In genomic region chr1:154221815-154222081, GRCh38 we compare ENCODE assay signal across 7 cellular contexts. TPM values are rescaled to one million over a fixed set of nuclear protein-coding genes. Genes with fewer than 3 reads are reported as not detected.
A peak's percentile ranks its signal among the peaks of the same experiment; 100 is the strongest.
DNase-seq lines count a peak whose midpoint lies in the region; ATAC-seq, FAIRE-seq and TF ChIP-seq lines count a peak whose summit lies in the region.

No MANE protein-coding gene starts in this region.

- no peaks in the 10 kb centered on the region for H3F3A ChIP-seq in PC-3 (ENCODE audit: low read length, unreplicated experiment)

- no peak for ATAC-seq in PC-3
- no peak for ATAC-seq in natural killer cell treated with Interleukin-12 subunit alpha and Interleukin-12 subunit beta and Interleukin-15 and Interleukin-18, amount 100 ng/mL, for 72 hours
- ATAC-seq in GM19397 (IDR thresholded peaks at IDR 0.05; ENCODE audit: unreplicated experiment), result no peak

- 0 out of 2 replicates have a peak overlapping the region, but pooled peaks have one; percentile 38 for H2AFZ ChIP-seq in PC-3 (ENCODE audit: low read length)

- H3K9ac ChIP-seq in PC-3 (ENCODE audit: low read length), result peak overlapping the region; percentile 99

- peak overlapping the region; percentile 86 to 88 for H3K27ac Mint-ChIP-seq in natural killer cell treated with Interleukin-12 subunit alpha and Interleukin-12 subunit beta and Interleukin-15 and Interleukin-18, amount 100 ng/mL, for 72 hours

- no peak for TF ChIP-seq CTCF in GM12864 (IDR thresholded peaks at IDR 0.05; ENCODE audit: low read depth, low read length, missing control alignments)
- TF ChIP-seq CTCF in PC-3 (conservative IDR thresholded peaks at IDR 0.05; ENCODE audit: low read depth, low read length), result no peak

- 0 to 3% methylated on average over 2 of the region's 2 CpGs for WGBS in ectodermal cell, 2 experiments

- H3K27me3 ChIP-seq in PC-3 (ENCODE audit: low read length), result no peaks in the 10 kb centered on the region
- H3K27me3 ChIP-seq in ectodermal cell (ENCODE audit: control insufficient read depth, insufficient read depth, low read length, poor library complexity, severe bottlenecking), result no peaks in the 10 kb centered on the region

- peaks cover 97% of the 10 kb centered on the region for H3K79me2 ChIP-seq in PC-3 (ENCODE audit: low read length)

- H3K9me2 ChIP-seq in PC-3 (replicated peaks; ENCODE audit: low read length), result no peaks in the 10 kb centered on the region

- H3K27ac ChIP-seq in PC-3 (ENCODE audit: low read length), result peak overlapping the region; percentile 57
- H3K27ac ChIP-seq in ectodermal cell (ENCODE audit: insufficient read depth, low read depth, low read length, poor library complexity, severe bottlenecking), result peak overlapping the region; percentile 85

- peaks cover 48 to 68% of the 10 kb centered on the region in 2 donors for H3K4me1 Mint-ChIP-seq in natural killer cell treated with Interleukin-12 subunit alpha and Interleukin-12 subunit beta and Interleukin-15 and Interleukin-18, amount 100 ng/mL, for 72 hours (ENCODE audit: low read depth in 2 of 2)

- H3K27me3 Mint-ChIP-seq in natural killer cell treated with Interleukin-12 subunit alpha and Interleukin-12 subunit beta and Interleukin-15 and Interleukin-18, amount 100 ng/mL, for 72 hours, result no peaks in the 10 kb centered on the region

- no TSS peak for BruUV-seq in PC-3 (replicated peaks; lab: Mats Ljungman, UMichigan)

- peak overlapping the region; percentile 90 for H3K4me3 Mint-ChIP-seq in natural killer cell treated with Interleukin-12 subunit alpha and Interleukin-12 subunit beta and Interleukin-15 and Interleukin-18, amount 100 ng/mL, for 72 hours

- no peaks in the 10 kb centered on the region for H3K9me3 ChIP-seq in PC-3 (ENCODE audit: low read length)
- no peaks in the 10 kb centered on the region for H3K9me3 ChIP-seq in ectodermal cell (ENCODE audit: control insufficient read depth, low read length)

- H4K20me1 ChIP-seq in PC-3 (ENCODE audit: low read length), result peaks cover 42% of the 10 kb centered on the region

- H3K4me1 ChIP-seq in PC-3 (ENCODE audit: insufficient read depth, low read length), result peaks cover 41% of the 10 kb centered on the region
- peaks cover 12% of the 10 kb centered on the region for H3K4me1 ChIP-seq in ectodermal cell (ENCODE audit: control insufficient read depth, insufficient read depth, low read length)

- H3K4me2 ChIP-seq in PC-3 (ENCODE audit: low read length), result peak overlapping the region; percentile 91

- peaks cover 38% of the 10 kb centered on the region for H3K36me3 ChIP-seq in PC-3 (ENCODE audit: low read depth, low read length)
- H3K36me3 ChIP-seq in ectodermal cell (ENCODE audit: control insufficient read depth, insufficient read depth, low read length), result peaks cover 19% of the 10 kb centered on the region

- intact Hi-C loops in PC-3 (cut with micrococcal nuclease), result no loop called here

- no peaks in the 10 kb centered on the region for H3K9me3 Mint-ChIP-seq in natural killer cell treated with Interleukin-12 subunit alpha and Interleukin-12 subunit beta and Interleukin-15 and Interleukin-18, amount 100 ng/mL, for 72 hours

- CTCF ChIA-PET in PC-3 (lab: Charles Lee), result no interaction called here

- POLR2A ChIA-PET in PC-3 (lab: Charles Lee; ENCODE audit: unreplicated experiment), result interaction anchor here (0.6 kb wide), 1 partner anchor 212 kb away, joined by 3 read pairs; no protein-coding TSS in a partner anchor

- DNase-seq in GM12864 (ENCODE audit: low read depth), result no peak
- peak; percentile 29 for DNase-seq in PC-3
- no peak for DNase-seq in natural killer cell treated with Interleukin-12 subunit alpha and Interleukin-12 subunit beta and Interleukin-15 and Interleukin-18, amount 100 ng/mL, for 72 hours (ENCODE audit: low spot score)
- DNase-seq in GM12892 (ENCODE audit: insufficient read length), result no peak
- no peak for DNase-seq in GDM1 (lab: John Stamatoyannopoulos, UW)

- H3K36me3 Mint-ChIP-seq in natural killer cell treated with Interleukin-12 subunit alpha and Interleukin-12 subunit beta and Interleukin-15 and Interleukin-18, amount 100 ng/mL, for 72 hours, result peaks cover 36% of the 10 kb centered on the region

- TF ChIP-seq POLR2A in GM12892 (IDR thresholded peaks at IDR 0.05; ENCODE audit: low read depth, low read length), result no peak

- peak overlapping the region; percentile 86 for H3K4me3 ChIP-seq in GM12864 (ENCODE audit: low read depth, low read length)
- H3K4me3 ChIP-seq in PC-3 (ENCODE audit: low read length), result peak overlapping the region; percentile 84
- peak overlapping the region; percentile 99 for H3K4me3 ChIP-seq in ectodermal cell (ENCODE audit: insufficient read depth, low read depth, low read length)

- FAIRE-seq in GM12892 (lab: Jason Lieb, UNC), result no peak

RNA-seq across cellular contexts. Expression of gene UBAP2L, which starts 1.0 kb away (rescaled TPM):
- 128 and 193 TPM in 2 replicates for total RNA-seq in PC-3 (2014; rRNA removed)
- polyA plus RNA-seq in ectodermal cell (2013, experiment 1 of 4), result 241 TPM
- polyA plus RNA-seq in ectodermal cell (2013, experiment 2 of 4), result 241 TPM
- polyA plus RNA-seq in ectodermal cell (2013, experiment 3 of 4), result 144 TPM
- polyA plus RNA-seq in ectodermal cell (2013, experiment 4 of 4), result 164 TPM
- 100 to 1,000 TPM; 175 to 183 TPM for total RNA-seq in natural killer cell treated with Interleukin-12 subunit alpha and Interleukin-12 subunit beta and Interleukin-15 and Interleukin-18, amount 100 ng/mL, for 72 hours
- 123 TPM for polyA plus RNA-seq in GM12892 (2012; ENCODE audit: missing spikeins)

RNA-seq across cellular contexts. Expression of gene CFAP141, which starts 15.6 kb away (rescaled TPM):
- total RNA-seq in PC-3 (2014; rRNA removed), result not detected in 2 replicates
- polyA plus RNA-seq in ectodermal cell (2013, experiment 1 of 4), result not detected
- polyA plus RNA-seq in ectodermal cell (2013, experiment 2 of 4), result not detected
- polyA plus RNA-seq in ectodermal cell (2013, experiment 3 of 4), result not detected
- not detected for polyA plus RNA-seq in ectodermal cell (2013, experiment 4 of 4)
- not detected for total RNA-seq in natural killer cell treated with Interleukin-12 subunit alpha and Interleukin-12 subunit beta and Interleukin-15 and Interleukin-18, amount 100 ng/mL, for 72 hours
- not detected for polyA plus RNA-seq in GM12892 (2012; ENCODE audit: missing spikeins)

RNA-seq across cellular contexts. Expression of gene TPM3, which starts 29.8 kb away (rescaled TPM):
- total RNA-seq in PC-3 (2014; rRNA removed), result 428 and 524 TPM in 2 replicates
- polyA plus RNA-seq in ectodermal cell (2013, experiment 1 of 4), result 444 TPM
- polyA plus RNA-seq in ectodermal cell (2013, experiment 2 of 4), result 421 TPM
- polyA plus RNA-seq in ectodermal cell (2013, experiment 3 of 4), result 304 TPM
- polyA plus RNA-seq in ectodermal cell (2013, experiment 4 of 4), result 341 TPM
- total RNA-seq in natural killer cell treated with Interleukin-12 subunit alpha and Interleukin-12 subunit beta and Interleukin-15 and Interleukin-18, amount 100 ng/mL, for 72 hours, result 100 to 1,000 TPM; 495 to 662 TPM
- polyA plus RNA-seq in GM12892 (2012; ENCODE audit: missing spikeins), result 390 TPM

RNA-seq across cellular contexts. Expression of gene HAX1, which starts 50.7 kb away (rescaled TPM):
- total RNA-seq in PC-3 (2014; rRNA removed), result 230 and 281 TPM in 2 replicates
- polyA plus RNA-seq in ectodermal cell (2013, experiment 1 of 4), result 72.0 TPM
- 67.4 TPM for polyA plus RNA-seq in ectodermal cell (2013, experiment 2 of 4)
- polyA plus RNA-seq in ectodermal cell (2013, experiment 3 of 4), result 60.4 TPM
- polyA plus RNA-seq in ectodermal cell (2013, experiment 4 of 4), result 77.4 TPM
- 100 to 1,000 TPM; 131 to 136 TPM for total RNA-seq in natural killer cell treated with Interleukin-12 subunit alpha and Interleukin-12 subunit beta and Interleukin-15 and Interleukin-18, amount 100 ng/mL, for 72 hours
- 107 TPM for polyA plus RNA-seq in GM12892 (2012; ENCODE audit: missing spikeins)
